ENCODE assay signal across 8 cellular contexts in genomic region chr5:137751869-137752491, GRCh38. TPM values are rescaled to one million over a fixed set of nuclear protein-coding genes. Genes with fewer than 3 reads are reported as not detected.
DNase-seq lines count a peak whose midpoint lies in the region; ATAC-seq and TF ChIP-seq lines count a peak whose summit lies in the region.

No MANE protein-coding gene starts in this region.

- no peaks in the 10 kb centered on the region for H3K9me3 ChIP-seq in CD8-positive, alpha-beta T cell (ENCODE audit: low read length)
- H3K9me3 ChIP-seq in GM23248 (ENCODE audit: low read depth), result no peaks in the 10 kb centered on the region
- H3K9me3 ChIP-seq in body of pancreas, result no peaks in the 10 kb centered on the region
- no peaks in the 10 kb centered on the region for H3K9me3 ChIP-seq in subcutaneous abdominal adipose tissue (ENCODE audit: control insufficient read depth in 5 of 5, low read length in 5 of 5)

- POLR2A ChIA-PET in CD8-positive, alpha-beta T cell (lab: Charles Lee), result interaction anchor here (0.7 to 1.2 kb wide), 3 partner anchors 15 to 232 kb away, joined by 3 to 4 read pairs (median 3); partner anchors contain the start of gene KLHL3

- H3K27me3 ChIP-seq in CD8-positive, alpha-beta T cell (ENCODE audit: insufficient read depth, low read length), result no peaks in the 10 kb centered on the region
- H3K27me3 ChIP-seq in GM23248 (replicated peaks; ENCODE audit: insufficient read depth) (no peaks in the 10 kb centered on the region), body of pancreas (no peaks in the 10 kb centered on the region), kidney epithelial cell (ENCODE audit: control insufficient read depth, insufficient read depth, low read length) (no peaks in the 10 kb centered on the region), subcutaneous abdominal adipose tissue (ENCODE audit: control insufficient read depth in 5 of 5, insufficient read depth in 4 of 5, low read length in 5 of 5) (no peaks in the 10 kb centered on the region)

- in situ Hi-C loops in GM23248 (cut with MboI), result no loop called here

- H3K9ac ChIP-seq in GM23248 (peak overlapping the region; percentile 98), subcutaneous abdominal adipose tissue (ENCODE audit: low read length in 5 of 5) (peak overlapping the region; percentile 53 to 100 (median 96))

- H3K4me3 Mint-ChIP-seq in CD8-positive, alpha-beta T cell, result peak overlapping the region; percentile 99

- peak; percentile 70 for TF ChIP-seq CTCF in CD8-positive, alpha-beta T cell (IDR thresholded peaks at IDR 0.05)
- TF ChIP-seq CTCF in body of pancreas (IDR thresholded peaks at IDR 0.05) (peak; percentile 43 to 79 (median 71)), kidney epithelial cell (IDR thresholded peaks at IDR 0.05; ENCODE audit: insufficient read depth, low read length, poor library complexity, severe bottlenecking) (peak; percentile 78)

- H3K4me2 ChIP-seq in GM23248 (ENCODE audit: unreplicated experiment), result peak overlapping the region; percentile 100

- 0 to 1% methylated on average over 7 of the region's 7 CpGs for WGBS in GM23248 (ENCODE audit: low coverage in 1 of 2, low lambda C conversion rate in 2 of 2, missing lambda C conversion rate in 2 of 2), 2 experiments
- 1 to 2% methylated on average over 7 of the region's 7 CpGs for WGBS in body of pancreas, 2 donors

- H3K9me3 Mint-ChIP-seq in CD8-positive, alpha-beta T cell, result no peaks in the 10 kb centered on the region

- peak overlapping the region; percentile 100 for H3K27ac ChIP-seq in CD8-positive, alpha-beta T cell (ENCODE audit: low read depth, low read length)
- H3K27ac ChIP-seq in GM23248, result peak overlapping the region; percentile 97
- H3K27ac ChIP-seq in body of pancreas, result peak overlapping the region in 3 of 4 donors; percentile 97 to 100 (median 99)
- H3K27ac ChIP-seq in subcutaneous abdominal adipose tissue (ENCODE audit: low read depth, low read length), result peak overlapping the region; percentile 100

- H4K20me1 ChIP-seq in GM23248 (ENCODE audit: insufficient read depth), result peaks cover 12% of the 10 kb centered on the region; the same call in 1 of the 2 replicates

- intact Hi-C loops in CD8-positive, alpha-beta T cell (cut with DNase I, micrococcal nuclease), result loop anchor here (1.0 to 10.0 kb wide), 7 partner anchors 15 to 1963 kb away; partner anchors contain the start of genes KDM3B (in 2 of the 2), CDC25C (in 1 of the 2), ETF1 (in 1 of the 2) and KLHL3 (in 1 of the 2)
- intact Hi-C loops in body of pancreas (cut with DNase I), result no loop called here

- H3K79me2 ChIP-seq in GM23248 (ENCODE audit: insufficient read depth), result peaks cover 59% of the 10 kb centered on the region

- CTCF ChIA-PET in CD8-positive, alpha-beta T cell (lab: Charles Lee), result interaction anchor here (0.7 to 22.3 kb wide), 8 partner anchors 11 to 122 kb away, joined by 3 to 652 read pairs (median 4); no protein-coding TSS in a partner anchor

- H3F3A ChIP-seq in GM23248 (ENCODE audit: insufficient read depth), result peaks cover 21% of the 10 kb centered on the region

- peak overlapping the region; percentile 96 for H3K4me3 ChIP-seq in CD8-positive, alpha-beta T cell (ENCODE audit: low read depth, low read length)
- H3K4me3 ChIP-seq in GM23248, result peak overlapping the region; percentile 83
- H3K4me3 ChIP-seq in body of pancreas, result peak overlapping the region in 1 of 2 donors; percentile 61
- peak overlapping the region; percentile 74 for H3K4me3 ChIP-seq in kidney epithelial cell (ENCODE audit: low read depth, low read length)
- H3K4me3 ChIP-seq in subcutaneous abdominal adipose tissue (ENCODE audit: low read depth in 1 of 5, low read length in 5 of 5), result peak overlapping the region; percentile 84 to 98 (median 96)

- TF ChIP-seq POLR2A in body of pancreas (IDR thresholded peaks at IDR 0.05), result no peak

- no peak for ATAC-seq in CD8-positive, alpha-beta T cell
- ATAC-seq in body of pancreas (no peak), GM19351 (IDR thresholded peaks at IDR 0.05; ENCODE audit: unreplicated experiment) (no peak), GM21381 (IDR thresholded peaks at IDR 0.05; ENCODE audit: unreplicated experiment) (no peak)

- 0 out of 2 replicates have a peak overlapping the region, but pooled peaks have one; percentile 37 for H2AFZ ChIP-seq in GM23248

- peak overlapping the region; percentile 100 for H3K27ac Mint-ChIP-seq in CD8-positive, alpha-beta T cell

- H3K36me3 Mint-ChIP-seq in CD8-positive, alpha-beta T cell, result peaks cover 38% of the 10 kb centered on the region

- no peaks in the 10 kb centered on the region for H3K9me2 ChIP-seq in GM23248 (ENCODE audit: insufficient read depth)

- no peak for DNase-seq in CD8-positive, alpha-beta T cell
- DNase-seq in GM23248 (peak; percentile 87), NCI-H774 (lab: John Stamatoyannopoulos, UW) (peak; percentile 31), body of pancreas (peak; percentile 22 to 46 (median 34)), kidney epithelial cell (ENCODE audit: low read depth) (peak; percentile 37)

- peaks cover 36% of the 10 kb centered on the region for H3K4me1 Mint-ChIP-seq in CD8-positive, alpha-beta T cell (ENCODE audit: low read depth)

- H3K36me3 ChIP-seq in CD8-positive, alpha-beta T cell (ENCODE audit: insufficient read depth, low read length), result no peaks in the 10 kb centered on the region
- H3K36me3 ChIP-seq in GM23248 (ENCODE audit: low read depth), result no peaks in the 10 kb centered on the region
- H3K36me3 ChIP-seq in body of pancreas (replicated peaks in 1 of 2; ENCODE audit: insufficient read depth in 1 of 2, low read depth in 2 of 2), result no peaks in the 10 kb centered on the region
- no peaks in the 10 kb centered on the region for H3K36me3 ChIP-seq in kidney epithelial cell (ENCODE audit: control insufficient read depth, insufficient read depth, low read length)
- no peaks in the 10 kb centered on the region for H3K36me3 ChIP-seq in subcutaneous abdominal adipose tissue (ENCODE audit: control insufficient read depth in 5 of 5, insufficient read depth in 5 of 5, low read length in 5 of 5)

- H3K27me3 Mint-ChIP-seq in CD8-positive, alpha-beta T cell (ENCODE audit: low read depth), result no peaks in the 10 kb centered on the region

- peaks cover 26% of the 10 kb centered on the region for H3K4me1 ChIP-seq in CD8-positive, alpha-beta T cell (ENCODE audit: insufficient read depth, low read length)
- H3K4me1 ChIP-seq in GM23248 (ENCODE audit: insufficient read depth), result peaks cover 17% of the 10 kb centered on the region
- H3K4me1 ChIP-seq in body of pancreas, result peaks cover 57% of the 10 kb centered on the region
- peaks cover 3 to 37% (median 28%) of the 10 kb centered on the region in 5 donors for H3K4me1 ChIP-seq in subcutaneous abdominal adipose tissue (ENCODE audit: control insufficient read depth in 5 of 5, insufficient read depth in 5 of 5, low read length in 5 of 5)

RNA-seq across cellular contexts. Expression of gene HNRNPA0, which starts 2.2 kb away (rescaled TPM):
- total RNA-seq in CD8-positive, alpha-beta T cell, result 10 to 100 TPM; 53.7 to 57.0 TPM
- total RNA-seq in GM23248 (2014; rRNA removed; shearing (Covaris generic)), result 12.2 and 15.0 TPM in 2 replicates
- polyA plus RNA-seq in GM23248 (2016; fragmentation: Nextera tagmentation; extraction: Ambion mirVana), result 5.2 and 5.4 TPM in 2 replicates
- total RNA-seq in body of pancreas, result 1 to 10 TPM; 7.3 TPM
- 14.7 TPM in 2 replicates for total RNA-seq in kidney epithelial cell

RNA-seq across cellular contexts. Expression of gene KLHL3, which starts 16.1 kb away (rescaled TPM):
- total RNA-seq in CD8-positive, alpha-beta T cell, result 10 to 100 TPM; 16.9 to 17.4 TPM
- total RNA-seq in GM23248 (2014; rRNA removed; shearing (Covaris generic)), result 0.51 and 1.3 TPM in 2 replicates
- 1.1 and 1.7 TPM in 2 replicates for polyA plus RNA-seq in GM23248 (2016; fragmentation: Nextera tagmentation; extraction: Ambion mirVana)
- total RNA-seq in body of pancreas (1 to 10 TPM; 3.3 to 5.7 TPM), kidney epithelial cell (1.6 and 2.8 TPM in 2 replicates)

Comparison
In these comparisons a context has a peak if more than half of its experiments do, and no peak if none do; other contexts are left out.
1. DNase-seq: peak in GM23248 (single experiment), NCI-H774 (single experiment), body of pancreas (4 of 4) and kidney epithelial cell (single experiment); none in CD8-positive, alpha-beta T cell (0 of 7).
2. Peak in every context shown above with its lines, with median percentiles within 50 percentile points of each other: H3K27ac ChIP-seq and CTCF ChIP-seq.